Comparison of ENCODE assay signal across 9 cellular contexts in the genomic region with DNA sequence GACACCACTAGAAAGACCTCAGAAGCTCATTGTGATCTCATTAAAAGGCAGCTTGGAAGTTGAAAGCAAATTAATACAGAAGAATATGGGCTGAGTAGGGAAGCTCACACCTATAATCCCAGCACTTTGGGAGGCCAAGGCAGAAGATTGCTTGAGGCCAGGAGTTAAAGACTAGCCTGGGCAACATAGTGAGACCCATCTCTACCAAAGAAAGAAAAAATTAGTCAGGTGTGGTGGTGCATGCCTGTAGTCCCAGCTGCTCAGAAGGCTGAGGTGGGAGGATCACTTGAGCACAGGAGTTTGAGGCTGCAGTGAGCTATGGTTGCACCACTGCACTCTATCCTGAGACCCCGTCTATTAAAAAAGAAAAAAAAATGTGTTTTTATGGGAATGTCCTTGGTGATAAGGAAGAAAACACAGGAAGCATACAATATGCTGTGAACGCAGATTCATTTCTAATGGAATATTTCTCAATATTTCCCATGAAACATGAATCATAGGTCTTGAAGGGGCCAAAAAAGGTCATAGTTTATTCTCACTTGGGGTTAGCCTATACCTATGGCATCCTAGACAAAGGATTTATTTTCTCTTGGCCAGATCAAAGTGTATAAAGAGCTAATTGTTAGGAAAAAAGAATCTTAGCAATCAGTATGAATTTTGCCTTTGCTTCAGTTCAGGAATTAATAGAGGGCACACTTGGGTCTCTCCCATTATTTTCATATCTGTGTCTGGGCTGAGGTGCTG.
A peak's percentile ranks its signal among the peaks of the same experiment; 100 is the strongest.
DNase-seq lines count a peak whose midpoint lies in the region; ATAC-seq and TF ChIP-seq lines count a peak whose summit lies in the region.
"Had no signal": no experiment of that assay in that cellular context is flagged by ENCODE, and none has a peak within 500 bp of the region (broad histone marks: within the 10 kb centered on the region; RNA-seq: fewer than 3 reads in every experiment).

No MANE protein-coding gene starts in this region.

- CTCF ChIA-PET in WTC11 (lab: Charles Lee), result no interaction called here

- ATAC-seq in WTC11 (no peak), Right ventricle myocardium superior (ENCODE audit: poor library complexity) (peak; percentile 41), GM18505 (IDR thresholded peaks at IDR 0.05; ENCODE audit: unreplicated experiment) (no peak)

- H3K36me3 ChIP-seq in GM23248 (ENCODE audit: low read depth) (peaks cover 7% of the 10 kb centered on the region; the same call in 1 of the 2 replicates), rectal smooth muscle tissue (ENCODE audit: control insufficient read depth, insufficient read depth, low read length) (no peaks in the 10 kb centered on the region), tibial nerve (no peaks in the 10 kb centered on the region)

- H3K27ac Mint-ChIP-seq in WTC11, result peak overlapping the region; percentile 70

- TF ChIP-seq EP300 in tibial nerve (IDR thresholded peaks at IDR 0.05), result no peak

- H2AFZ ChIP-seq in GM23248, result no peak overlapping the region

- peak overlapping the region; percentile 91 for H3K27ac ChIP-seq in GM23248
- H3K27ac ChIP-seq in rectal smooth muscle tissue (ENCODE audit: low read depth, low read length), result peak overlapping the region; percentile 42
- peak overlapping the region in 2 of 4 donors; percentile 78 to 80 for H3K27ac ChIP-seq in tibial nerve

- no peak for TF ChIP-seq POLR2A in GM18505 (IDR thresholded peaks at IDR 0.05; ENCODE audit: borderline replicate concordance, extremely low read depth, insufficient read depth, insufficient read length)
- TF ChIP-seq POLR2A in tibial nerve (IDR thresholded peaks at IDR 0.05), result no peak

- peaks cover 9% of the 10 kb centered on the region; the same call in 1 of the 2 replicates for H3K36me3 Mint-ChIP-seq in WTC11

- H4K20me1 ChIP-seq in GM23248 (ENCODE audit: insufficient read depth), result peaks cover 7% of the 10 kb centered on the region; the same call in 1 of the 2 replicates

- WGBS in GM23248 (ENCODE audit: low coverage in 1 of 2, low lambda C conversion rate in 2 of 2, missing lambda C conversion rate in 2 of 2), 2 experiments, result 41 to 44% methylated on average over 2 of the region's 2 CpGs
- WGBS in tibial nerve, 2 donors, result 25 to 28% methylated on average over 2 of the region's 2 CpGs

- DNase-seq in GM23248 (peak; percentile 27), WTC11 (ENCODE audit: low spot score) (no peak), Right ventricle myocardium superior (no peak), AML-193 (lab: John Stamatoyannopoulos, UW) (no peak), tibial nerve (ENCODE audit: low spot score in 2 of 2) (no peak), OCI-M1 (lab: John Stamatoyannopoulos, UW) (no peak)
- DNase-seq: NCI-H1417 treated with DMSO at 0.1 percent for 48 hours had no signal

- H3K4me3 ChIP-seq in GM23248, result no peak overlapping the region
- no peak overlapping the region for H3K4me3 ChIP-seq in rectal smooth muscle tissue (ENCODE audit: low read length)
- H3K4me3 ChIP-seq in tibial nerve, result no peak overlapping the region

- H3K79me2 ChIP-seq in GM23248 (ENCODE audit: insufficient read depth), result peaks cover 97% of the 10 kb centered on the region

- peaks cover 84% of the 10 kb centered on the region for H3F3A ChIP-seq in GM23248 (ENCODE audit: insufficient read depth)

- H3K9me3 Mint-ChIP-seq in WTC11, result no peaks in the 10 kb centered on the region

- no peaks in the 10 kb centered on the region for H3K9me2 ChIP-seq in GM23248 (ENCODE audit: insufficient read depth)

- TF ChIP-seq CTCF in WTC11 (IDR thresholded peaks at IDR 0.05), result no peak
- TF ChIP-seq CTCF in tibial nerve (IDR thresholded peaks at IDR 0.05), result no peak

- intact Hi-C loops in Right ventricle myocardium superior (cut with DNase I), result no loop called here

- H3K9me3 ChIP-seq in GM23248 (ENCODE audit: low read depth), result no peaks in the 10 kb centered on the region
- H3K9me3 ChIP-seq in tibial nerve, result no peaks in the 10 kb centered on the region

- in situ Hi-C loops in GM23248 (cut with MboI), result no loop called here

- POLR2A ChIA-PET in WTC11 (lab: Charles Lee), result no interaction called here

- H3K27me3 ChIP-seq in GM23248 (replicated peaks; ENCODE audit: insufficient read depth) (no peaks in the 10 kb centered on the region), rectal smooth muscle tissue (ENCODE audit: control insufficient read depth, insufficient read depth, low read length) (no peaks in the 10 kb centered on the region), tibial nerve (no peaks in the 10 kb centered on the region)

- H3K4me1 Mint-ChIP-seq in WTC11, result peaks cover 88% of the 10 kb centered on the region

- H3K9ac ChIP-seq in GM23248 (peak overlapping the region; percentile 16), rectal smooth muscle tissue (ENCODE audit: low read length) (no peak overlapping the region)

- H3K4me3 Mint-ChIP-seq in WTC11, result no peak overlapping the region

- H3K4me2 ChIP-seq in GM23248 (ENCODE audit: unreplicated experiment), result peak overlapping the region; percentile 12

- H3K27me3 Mint-ChIP-seq in WTC11 (ENCODE audit: low read depth), result no peaks in the 10 kb centered on the region

- H3K4me1 ChIP-seq in GM23248 (ENCODE audit: insufficient read depth) (peaks cover 80% of the 10 kb centered on the region), rectal smooth muscle tissue (ENCODE audit: control insufficient read depth, insufficient read depth, low read length) (peaks cover 36% of the 10 kb centered on the region), tibial nerve (peaks cover 3 to 87% (median 70%) of the 10 kb centered on the region in 4 donors)

TF ChIP-seq in WTC11, 78 proteins besides CTCF, POLR2A, EP300 and RAD21:
- TF ChIP-seq ZNF121 (CRISPR knock-in tag; IDR thresholded peaks at IDR 0.05) (peak; percentile 96), SMAD4 (CRISPR knock-in tag; IDR thresholded peaks at IDR 0.05) (no peak)
